Comparison of ENCODE assay signal across 8 cellular contexts in genomic region chr9:95462419-95463121, GRCh38. TPM values are rescaled to one million over a fixed set of nuclear protein-coding genes. Genes with fewer than 3 reads are reported as not detected.
DNase-seq lines count a peak whose midpoint lies in the region; ATAC-seq and TF ChIP-seq lines count a peak whose summit lies in the region.

No MANE protein-coding gene starts in this region.

- H3K9me3 ChIP-seq in ovary: no peaks in the 10 kb centered on the region
- H3K9me3 ChIP-seq in thymus (ENCODE audit: control insufficient read depth): no peaks in the 10 kb centered on the region

- peaks cover 40 to 82% (median 71%) of the 10 kb centered on the region in 3 donors for H3K27me3 Mint-ChIP-seq in CD14-positive monocyte (ENCODE audit: low read depth in 3 of 3)
- H3K27me3 Mint-ChIP-seq in activated T-helper 17 cell treated with anti-CD3 and anti-CD28 coated beads, Interleukin-2, amount 50 U/mL, for 72 hours: no peaks in the 10 kb centered on the region

- TF ChIP-seq EP300 in ovary (IDR thresholded peaks at IDR 0.05): no peak

- H3K27ac Mint-ChIP-seq in CD14-positive monocyte: no peak overlapping the region
- H3K27ac Mint-ChIP-seq in activated T-helper 17 cell treated with anti-CD3 and anti-CD28 coated beads, Interleukin-2, amount 50 U/mL, for 72 hours: peak overlapping the region; percentile 85

- no peaks in the 10 kb centered on the region for H3K36me3 ChIP-seq in ovary
- peaks cover 3% of the 10 kb centered on the region for H3K36me3 ChIP-seq in thymus (ENCODE audit: control insufficient read depth, insufficient read depth)

- H3K4me3 Mint-ChIP-seq in CD14-positive monocyte: peak overlapping the region; percentile 51 to 86
- H3K4me3 Mint-ChIP-seq in activated T-helper 17 cell treated with anti-CD3 and anti-CD28 coated beads, Interleukin-2, amount 50 U/mL, for 72 hours: peak overlapping the region; percentile 88

- peak; percentile 95 for ATAC-seq in GM19438 (IDR thresholded peaks at IDR 0.05; ENCODE audit: low read depth, unreplicated experiment)
- ATAC-seq in HG03571 (IDR thresholded peaks at IDR 0.05; ENCODE audit: unreplicated experiment): peak; percentile 90
- peak; percentile 91 for ATAC-seq in activated T-helper 17 cell treated with anti-CD3 and anti-CD28 coated beads, Interleukin-2, amount 50 U/mL, for 72 hours (replicated peaks)

- H3K4me3 ChIP-seq in ovary (no peak overlapping the region), thymus (ENCODE audit: low read length) (peak overlapping the region; percentile 36)

- no peaks in the 10 kb centered on the region for H3K27me3 ChIP-seq in ovary
- H3K27me3 ChIP-seq in thymus (ENCODE audit: control insufficient read depth, insufficient read depth): peaks cover 2% of the 10 kb centered on the region

- 2 to 12% (median 4%) methylated on average over 21 of the region's 21 CpGs for WGBS in ovary, 3 donors
- WGBS in thymus: under 1% methylated on average over 21 of the region's 21 CpGs

- no peak for TF ChIP-seq CTCF in CD14-positive monocyte (IDR thresholded peaks at IDR 0.05)
- TF ChIP-seq CTCF in ovary (IDR thresholded peaks at IDR 0.05): no peak

- H3K9me3 Mint-ChIP-seq in CD14-positive monocyte: peaks cover 0 to 12% (median 4%) of the 10 kb centered on the region in 7 donors
- H3K9me3 Mint-ChIP-seq in activated T-helper 17 cell treated with anti-CD3 and anti-CD28 coated beads, Interleukin-2, amount 50 U/mL, for 72 hours: no peaks in the 10 kb centered on the region

- intact Hi-C loops in CD14-positive monocyte (cut with micrococcal nuclease): no loop called here
- intact Hi-C loops in ovary (cut with DNase I): no loop called here

- no peak for TF ChIP-seq POLR2A in ovary (IDR thresholded peaks at IDR 0.05)

- H3K36me3 Mint-ChIP-seq in CD14-positive monocyte: no peaks in the 10 kb centered on the region
- peaks cover 34% of the 10 kb centered on the region for H3K36me3 Mint-ChIP-seq in activated T-helper 17 cell treated with anti-CD3 and anti-CD28 coated beads, Interleukin-2, amount 50 U/mL, for 72 hours (ENCODE audit: low read depth)

- peaks cover 9% of the 10 kb centered on the region for H3K4me1 ChIP-seq in ovary (ENCODE audit: insufficient read depth)
- H3K4me1 ChIP-seq in thymus (ENCODE audit: control insufficient read depth, insufficient read depth, low read length): peaks cover 29% of the 10 kb centered on the region

- H3K27ac ChIP-seq in ovary (peak overlapping the region in 1 of 2 donors; percentile 41), thymus (ENCODE audit: low read depth) (peak overlapping the region; percentile 74)

- DNase-seq in CD14-positive monocyte (ENCODE audit: low spot score) (no peak), RPMI7951 (ENCODE audit: low read depth) (peak; percentile 95), fibroblast of the conjunctiva (ENCODE audit: low read depth) (peak; percentile 73), ovary (peak; percentile 71 to 76 (median 72))

- peaks cover 14% of the 10 kb centered on the region for H3K4me1 Mint-ChIP-seq in CD14-positive monocyte
- H3K4me1 Mint-ChIP-seq in activated T-helper 17 cell treated with anti-CD3 and anti-CD28 coated beads, Interleukin-2, amount 50 U/mL, for 72 hours: peaks cover 22% of the 10 kb centered on the region

RNA-seq across cellular contexts. Expression of gene PTCH1, which starts 54.2 kb away (rescaled TPM):
- polyA plus RNA-seq in CD14-positive monocyte (not detected), ovary (10 to 100 TPM; 13.6 to 17.5 TPM), thymus (3.4 TPM)
- 2.2 and 2.3 TPM in 2 replicates for total RNA-seq in RPMI7951 (2014; rRNA removed; shearing (Covaris generic))
- total RNA-seq in activated T-helper 17 cell treated with anti-CD3 and anti-CD28 coated beads, Interleukin-2, amount 50 U/mL, for 72 hours: 1 to 10 TPM; 2.0 to 8.6 TPM
- total RNA-seq in ovary: 10 to 100 TPM in 5 of 7 donors, 1 to 10 TPM in 2; 6.4 to 24.3 (median 12.2) TPM
